In genomic region chr12:115223322-115223721, GRCh38 we compare ENCODE assay signal across 10 cellular contexts.
DNase-seq lines count a peak whose midpoint lies in the region; ATAC-seq and TF ChIP-seq lines count a peak whose summit lies in the region.
"Had no signal": no experiment of that assay in that cellular context is flagged by ENCODE, and none has a peak within 500 bp of the region (broad histone marks: within the 10 kb centered on the region; RNA-seq: fewer than 3 reads in every experiment).

No MANE protein-coding gene starts in this region.

- ATAC-seq in GM21367 (IDR thresholded peaks at IDR 0.05; ENCODE audit: unreplicated experiment): no peak

- no peak overlapping the region for H3K4me3 ChIP-seq in testis
- H3K4me3 ChIP-seq in ascending aorta: no peak overlapping the region

- TF ChIP-seq POLR2A in testis (IDR thresholded peaks at IDR 0.05): no peak

- peak; percentile 27 for DNase-seq in GM04503 (ENCODE audit: low read depth)
- peak; percentile 37 for DNase-seq in NCI-H510A treated with DMSO at 0.1 percent for 48 hours (lab: John Stamatoyannopoulos, UW)
- peak; percentile 72 for DNase-seq in dedifferentiated amniotic fluid mesenchymal stem cell (ENCODE audit: extremely low spot score)
- DNase-seq in renal cortical epithelial cell (ENCODE audit: low read depth): peak; percentile 49
- no peak for DNase-seq in T-helper 1 cell
- DNase-seq in testis: no peak
- no peak for DNase-seq in ascending aorta (ENCODE audit: low spot score in 2 of 2)
- DNase-seq: activated naive CD8-positive, alpha-beta T cell treated with anti-CD3 and anti-CD28 coated beads, Interleukin-2, amount 10 ng/mL, durations not matched to agents 7 days and 5 days had no signal

- H3K27ac ChIP-seq in testis (no peak overlapping the region), ascending aorta (no peak overlapping the region)

- H3K36me3 ChIP-seq in testis (ENCODE audit: low read depth, missing control alignments): no peaks in the 10 kb centered on the region
- H3K36me3 ChIP-seq in ascending aorta: no peaks in the 10 kb centered on the region

- H3K9me3 ChIP-seq in testis: no peaks in the 10 kb centered on the region
- H3K9me3 ChIP-seq in ascending aorta: no peaks in the 10 kb centered on the region
- H3K9me3 ChIP-seq: Caco-2 had no signal

- WGBS in testis, 2 donors: 92 to 93% methylated on average over 4 of the region's 4 CpGs

- no peaks in the 10 kb centered on the region for H3K4me1 ChIP-seq in testis
- no peaks in the 10 kb centered on the region for H3K4me1 ChIP-seq in ascending aorta

- intact Hi-C loops in testis (cut with DNase I; ENCODE audit: low total_unique reads): no loop called here
- intact Hi-C loops in ascending aorta (cut with DNase I): no loop called here

- TF ChIP-seq CTCF in testis (IDR thresholded peaks at IDR 0.05) (no peak), ascending aorta (IDR thresholded peaks at IDR 0.05) (no peak)

- H3K27me3 ChIP-seq in testis: no peaks in the 10 kb centered on the region
- no peaks in the 10 kb centered on the region for H3K27me3 ChIP-seq in ascending aorta

Comparison
In these comparisons a context has a peak if more than half of its experiments do, and no peak if none do; other contexts are left out.
1. DNase-seq: peak in GM04503 (single experiment), NCI-H510A treated with DMSO at 0.1 percent for 48 hours (single experiment), dedifferentiated amniotic fluid mesenchymal stem cell (single experiment) and renal cortical epithelial cell (single experiment); none in T-helper 1 cell (0 of 5), testis (single experiment) and ascending aorta (0 of 2).